Comparison of ENCODE assay signal across 2 cellular contexts in genomic region chr1:154557939-154558609, GRCh38.
TF ChIP-seq lines count a peak whose summit lies in the region.

No MANE protein-coding gene starts in this region.

TF ChIP-seq in IMR-90, 13 proteins besides CTCF, POLR2A, EP300 and RAD21:
- TF ChIP-seq RFX5 (IDR thresholded peaks at IDR 0.05; ENCODE audit: low read depth, low read length) (no peak), CHD1 (IDR thresholded peaks at IDR 0.05; ENCODE audit: low read depth, low read length) (no peak), ELK1 (IDR thresholded peaks at IDR 0.05; ENCODE audit: borderline replicate concordance, low read depth, low read length) (no peak), BHLHE40 (IDR thresholded peaks at IDR 0.05; ENCODE audit: low read depth, low read length) (no peak), MXI1 (IDR thresholded peaks at IDR 0.05; ENCODE audit: borderline replicate concordance, low read depth, low read length) (no peak), SMC3 (IDR thresholded peaks at IDR 0.05; ENCODE audit: low read depth, low read length) (no peak), MAFK (IDR thresholded peaks at IDR 0.05; ENCODE audit: low read depth, low read length) (no peak), CEBPB (IDR thresholded peaks at IDR 0.05; ENCODE audit: low read depth, low read length) (no peak), RCOR1 (IDR thresholded peaks at IDR 0.05; ENCODE audit: insufficient replicate concordance, low read length) (no peak), MAZ (IDR thresholded peaks at IDR 0.05; ENCODE audit: borderline replicate concordance, low read depth, low read length) (no peak), FOS (IDR thresholded peaks at IDR 0.05; ENCODE audit: low read depth, low read length) (no peak), NFE2L2 (IDR thresholded peaks at IDR 0.05; ENCODE audit: low read depth, low read length) (no peak), USF2 (IDR thresholded peaks at IDR 0.05; ENCODE audit: low read depth, low read length) (no peak)

TF ChIP-seq in neural cell, 6 proteins besides CTCF, POLR2A, EP300 and RAD21:
- TF ChIP-seq EZH2 (IDR thresholded peaks at IDR 0.05; ENCODE audit: borderline replicate concordance, insufficient read depth, low read length, poor library complexity, severe bottlenecking) (no peak), POLR2AphosphoS5 (IDR thresholded peaks at IDR 0.05) (no peak), TAF1 (IDR thresholded peaks at IDR 0.05; ENCODE audit: low read depth) (no peak), MXI1 (conservative IDR thresholded peaks at IDR 0.05; ENCODE audit: poor library complexity, severe bottlenecking) (no peak), SMC3 (conservative IDR thresholded peaks at IDR 0.05; ENCODE audit: poor library complexity) (no peak), REST (IDR thresholded peaks at IDR 0.05; ENCODE audit: borderline replicate concordance) (no peak)
